In genomic region chr1:174243451-174244000, GRCh38 we compare ENCODE assay signal across 24 cellular contexts.
DNase-seq lines count a peak whose midpoint lies in the region; ATAC-seq, FAIRE-seq and TF ChIP-seq lines count a peak whose summit lies in the region.
"Had no signal": no experiment of that assay in that cellular context is flagged by ENCODE, and none has a peak within 500 bp of the region (broad histone marks: within the 10 kb centered on the region; RNA-seq: fewer than 3 reads in every experiment).

No MANE protein-coding gene starts in this region.

- H3K4me2 ChIP-seq in IMR-90 (ENCODE audit: low read depth, low read length) = no peak overlapping the region
- H3K4me2 ChIP-seq in mesenchymal stem cell (ENCODE audit: low read length, poor library complexity, severe bottlenecking) = no peak overlapping the region
- H3K4me2 ChIP-seq: BLaER1 treated with 17β-estradiol and CSF1 and Interleukin-3, amounts not matched to agents 10 nM and 100 nM had no signal

- in situ Hi-C loops in IMR-90 (cut with MboI; ENCODE audit: low sequenced_read_pairs) = no loop called here
- in situ Hi-C loops in astrocyte of the cerebellum (cut with HindIII; ENCODE audit: low sequenced_read_pairs) = no loop called here

- no peak overlapping the region for H2BK120ac ChIP-seq in IMR-90 (ENCODE audit: low read depth, low read length)
- H2BK120ac ChIP-seq in mesenchymal stem cell (ENCODE audit: low read depth, low read length) = no peak overlapping the region

- H2AK5ac ChIP-seq in IMR-90 (ENCODE audit: low read depth, low read length) (no peak overlapping the region), mesenchymal stem cell (ENCODE audit: low read length, severe bottlenecking) (no peak overlapping the region)

- H4K8ac ChIP-seq in IMR-90 (ENCODE audit: low read depth in 2 of 2, low read length in 2 of 2) = no peak overlapping the region
- H4K8ac ChIP-seq in mesenchymal stem cell (ENCODE audit: low read length) = no peak overlapping the region

- H3K14ac ChIP-seq in IMR-90 (replicated peaks; ENCODE audit: low read depth, low read length) = no peak overlapping the region
- H3K14ac ChIP-seq in mesenchymal stem cell (ENCODE audit: low read length in 2 of 2) = no peak overlapping the region

- DNase-seq in Right ventricle myocardium superior = no peak
- DNase-seq in Right ventricle myocardium inferior (ENCODE audit: missing footprints) = no peak
- DNase-seq in IMR-90 = peak; percentile 12
- DNase-seq in astrocyte of the cerebellum (ENCODE audit: low read depth) = peak; percentile 49
- peak; percentile 10 for DNase-seq in mesenchymal stem cell
- no peak for DNase-seq in RCC 7860 (ENCODE audit: low spot score)
- DNase-seq: 8988T; CD8-positive, alpha-beta T cell; KG1; NCI-H1105 treated with DMSO at 0.1 percent for 48 hours; NCI-H1694; NCI-H2081; NCI-H2171; NCI-H345; NCI-H524; NCI-H774; NK-92 treated with Interleukin-12 subunit alpha and Interleukin-12 subunit beta, amount 100 ng/mL, for 24 hours had no signal

- no CpG with 5 or more reads among the region's 3 CpGs for WGBS in IMR-90 (ENCODE audit: extremely low coverage in 2 of 2, insufficient read length in 1 of 2), 2 experiments
- WGBS in mesenchymal stem cell = 20% methylated on average over 1 of the region's 3 CpGs

- no peak overlapping the region for H3K4me3 ChIP-seq in IMR-90 (ENCODE audit: insufficient read depth, low read depth, low read length)
- no peak overlapping the region for H3K4me3 ChIP-seq in astrocyte of the cerebellum (ENCODE audit: low read depth, low read length)
- no peak overlapping the region for H3K4me3 ChIP-seq in mesenchymal stem cell (ENCODE audit: insufficient read depth in 1 of 2, low read depth in 1 of 2, low read length in 2 of 2)
- H3K4me3 ChIP-seq: BLaER1 treated with 17β-estradiol and CSF1 and Interleukin-3, amounts not matched to agents 10 nM and 100 nM had no signal

- H2BK15ac ChIP-seq in IMR-90 (ENCODE audit: low read depth, low read length) (no peak overlapping the region), mesenchymal stem cell (ENCODE audit: low read depth, poor library complexity, severe bottlenecking) (no peak overlapping the region)

- no peaks in the 10 kb centered on the region for H4K20me1 ChIP-seq in IMR-90 (ENCODE audit: insufficient read depth, low read length)
- H4K20me1 ChIP-seq: BLaER1 treated with 17β-estradiol and CSF1 and Interleukin-3, amounts not matched to agents 10 nM and 100 nM had no signal

- H3K4me1 ChIP-seq in IMR-90 (ENCODE audit: control insufficient read depth, insufficient read depth, low read length) = no peaks in the 10 kb centered on the region
- H3K4me1 ChIP-seq in mesenchymal stem cell (ENCODE audit: control insufficient read depth, insufficient read depth, low read depth, low read length) = no peaks in the 10 kb centered on the region
- H3K4me1 ChIP-seq: BLaER1 treated with 17β-estradiol and CSF1 and Interleukin-3, amounts not matched to agents 10 nM and 100 nM had no signal

- H3K4ac ChIP-seq in IMR-90 (ENCODE audit: low read depth, low read length) = no peak overlapping the region
- no peak overlapping the region for H3K4ac ChIP-seq in mesenchymal stem cell (ENCODE audit: low read depth in 1 of 2, low read length in 2 of 2)

- H2BK5ac ChIP-seq in IMR-90 (ENCODE audit: low read depth, low read length, poor library complexity, severe bottlenecking) (no peak overlapping the region), mesenchymal stem cell (ENCODE audit: low read depth, low read length, poor library complexity, severe bottlenecking) (no peak overlapping the region)

- no peak overlapping the region for H4K91ac ChIP-seq in IMR-90 (ENCODE audit: insufficient read depth, low read depth, low read length)
- H4K91ac ChIP-seq in mesenchymal stem cell (ENCODE audit: low read length) = no peak overlapping the region

- H3K18ac ChIP-seq in IMR-90 (ENCODE audit: low read depth, low read length) (no peak overlapping the region), mesenchymal stem cell (ENCODE audit: low read depth in 1 of 2, low read length in 2 of 2) (no peak overlapping the region)

- H3K27me3 ChIP-seq in IMR-90 (ENCODE audit: control insufficient read depth, insufficient read depth, low read length) (no peaks in the 10 kb centered on the region), mesenchymal stem cell (ENCODE audit: control insufficient read depth in 1 of 2, insufficient read depth in 1 of 2, low read length in 2 of 2) (no peaks in the 10 kb centered on the region)
- H3K27me3 ChIP-seq: BLaER1 treated with 17β-estradiol and CSF1 and Interleukin-3, amounts not matched to agents 10 nM and 100 nM had no signal

- H2BK20ac ChIP-seq in IMR-90 (ENCODE audit: low read depth, low read length) = no peak overlapping the region

- no peak for TF ChIP-seq POLR2A in IMR-90 (IDR thresholded peaks at IDR 0.05; ENCODE audit: low read depth, low read length)

- intact Hi-C loops in Right ventricle myocardium superior (cut with DNase I) (no loop called here), Right ventricle myocardium inferior (cut with DNase I) (no loop called here), IMR-90 (cut with micrococcal nuclease) (no loop called here)

- no peak for TF ChIP-seq RAD21 in IMR-90 (IDR thresholded peaks at IDR 0.05; ENCODE audit: low read length)

- H3K56ac ChIP-seq in IMR-90 (ENCODE audit: extremely low read depth, insufficient read depth, low read length) = no peak overlapping the region

- 0 out of 2 replicates have a peak, but pooled peaks cover 2% of the 10 kb centered on the region for H3K36me3 ChIP-seq in IMR-90 (ENCODE audit: control insufficient read depth, insufficient read depth, low read length)
- peaks cover 3 to 24% of the 10 kb centered on the region in 2 experiments for H3K36me3 ChIP-seq in mesenchymal stem cell (ENCODE audit: control insufficient read depth in 1 of 2, insufficient read depth in 2 of 2, low read depth in 1 of 2, low read length in 2 of 2)

- no peak overlapping the region for H4K5ac ChIP-seq in IMR-90 (ENCODE audit: low read depth, low read length)

- H3K23ac ChIP-seq in IMR-90 (ENCODE audit: low read depth, low read length) (no peak overlapping the region), mesenchymal stem cell (ENCODE audit: low read length in 2 of 2) (no peak overlapping the region)

- CTCF ChIA-PET in IMR-90 (lab: Yijun Ruan, JAX) = interaction anchor here (0.8 kb wide), 1 partner anchor 19 kb away, joined by 3 read pairs; no protein-coding TSS in a partner anchor

- H2AFZ ChIP-seq in IMR-90 (replicated peaks; ENCODE audit: low read length, poor library complexity) (no peak overlapping the region), mesenchymal stem cell (ENCODE audit: low read depth, low read length) (no peak overlapping the region)

- H3K9me3 ChIP-seq in IMR-90 (ENCODE audit: control insufficient read depth, insufficient read depth, low read length) (no peaks in the 10 kb centered on the region), mesenchymal stem cell (ENCODE audit: control insufficient read depth, low read length) (no peaks in the 10 kb centered on the region)
- H3K9me3 ChIP-seq: BLaER1 treated with 17β-estradiol and CSF1 and Interleukin-3, amounts not matched to agents 10 nM and 100 nM had no signal

- BruUV-seq in IMR-90 (replicated peaks; lab: Mats Ljungman, UMichigan) = no TSS peak

- FAIRE-seq in RCC 7860 (lab: Jason Lieb, UNC) = no peak
- FAIRE-seq: G401.6, GM12892, H54 had no signal

- H2AK9ac ChIP-seq in IMR-90 (replicated peaks; ENCODE audit: low read depth, low read length, poor library complexity) = no peak overlapping the region

- H3K27ac ChIP-seq in IMR-90 (ENCODE audit: insufficient read depth, low read length) = no peak overlapping the region
- H3K27ac ChIP-seq in mesenchymal stem cell (ENCODE audit: low read length, poor library complexity, severe bottlenecking) = no peak overlapping the region
- H3K27ac ChIP-seq: BLaER1 treated with 17β-estradiol and CSF1 and Interleukin-3, amounts not matched to agents 10 nM and 100 nM; HL-60 had no signal

- no peak overlapping the region for H2BK12ac ChIP-seq in mesenchymal stem cell (ENCODE audit: low read length in 2 of 2)

- H3K9ac ChIP-seq in IMR-90 (ENCODE audit: low read depth, low read length) (no peak overlapping the region), mesenchymal stem cell (ENCODE audit: low read length) (no peak overlapping the region)
- H3K9ac ChIP-seq: BLaER1 treated with 17β-estradiol and CSF1 and Interleukin-3, amounts not matched to agents 10 nM and 100 nM had no signal

- no peaks in the 10 kb centered on the region; the same call in 1 of the 2 replicates for H3K9me1 ChIP-seq in IMR-90 (ENCODE audit: insufficient read depth, low read length)

- H3K79me1 ChIP-seq in IMR-90 (ENCODE audit: low read depth in 1 of 2, low read length in 2 of 2) = no peaks in the 10 kb centered on the region
- H3K79me1 ChIP-seq in mesenchymal stem cell (replicated peaks; ENCODE audit: low read length, poor library complexity, severe bottlenecking) = peaks cover 4% of the 10 kb centered on the region

- no peak for TF ChIP-seq CTCF in IMR-90 (conservative IDR thresholded peaks at IDR 0.05; ENCODE audit: low read depth, low read length)
- TF ChIP-seq CTCF in astrocyte of the cerebellum (IDR thresholded peaks at IDR 0.05; ENCODE audit: low read depth, low read length, missing control alignments) = no peak

- POLR2A ChIA-PET in IMR-90 (lab: Charles Lee; ENCODE audit: unreplicated experiment) = no interaction called here

- ATAC-seq in Right ventricle myocardium superior (ENCODE audit: poor library complexity) = peak; percentile 52
- ATAC-seq in Right ventricle myocardium inferior = no peak
- ATAC-seq in IMR-90 (ENCODE audit: low read depth) = no peak
- ATAC-seq in GM21390 (IDR thresholded peaks at IDR 0.05; ENCODE audit: unreplicated experiment) = no peak
- no peak for ATAC-seq in HG03342 (IDR thresholded peaks at IDR 0.05; ENCODE audit: unreplicated experiment)
- ATAC-seq: CD8-positive, alpha-beta T cell had no signal

- dilution Hi-C loops in IMR-90 (cut with HindIII; ENCODE audit: low sequenced_read_pairs, unreplicated experiment) = no loop called here

TF ChIP-seq in IMR-90, 13 proteins besides CTCF, POLR2A, EP300 and RAD21:
- TF ChIP-seq MAFK (IDR thresholded peaks at IDR 0.05; ENCODE audit: low read depth, low read length) (no peak), USF2 (IDR thresholded peaks at IDR 0.05; ENCODE audit: low read depth, low read length) (no peak), BHLHE40 (IDR thresholded peaks at IDR 0.05; ENCODE audit: low read depth, low read length) (no peak), CHD1 (IDR thresholded peaks at IDR 0.05; ENCODE audit: low read depth, low read length) (no peak)
TF ChIP-seq in IMR-90: peak in this region for 0.

Comparison
In these comparisons a context has a peak if more than half of its experiments do, and no peak if none do; other contexts are left out.
1. DNase-seq: peak in IMR-90 (single experiment), astrocyte of the cerebellum (single experiment) and mesenchymal stem cell (single experiment); none in Right ventricle myocardium superior (single experiment), Right ventricle myocardium inferior (single experiment) and RCC 7860 (single experiment).